23 cellular contexts compared by ENCODE assay signal in the genomic region with DNA sequence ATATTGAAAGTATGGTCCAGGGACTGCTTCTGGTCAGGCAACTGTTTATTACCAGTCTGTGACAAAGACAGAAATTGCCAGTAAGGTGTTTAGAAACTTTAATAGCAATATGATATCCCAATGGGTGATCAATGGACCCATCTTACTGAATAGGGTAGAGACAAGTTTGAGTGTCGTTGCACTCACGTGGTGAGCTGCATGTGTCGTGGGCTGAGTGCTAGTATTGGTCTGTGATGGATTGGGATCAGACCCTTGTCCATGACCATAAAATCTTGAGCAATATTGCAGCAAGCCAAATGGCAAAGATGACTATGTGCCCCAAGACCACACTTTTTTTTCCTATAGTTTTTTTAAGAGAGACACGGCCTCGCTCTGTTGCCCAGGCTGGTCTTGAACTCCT.
DNase-seq lines count a peak whose midpoint lies in the region; ATAC-seq, FAIRE-seq and TF ChIP-seq lines count a peak whose summit lies in the region.
"Had no signal": no experiment of that assay in that cellular context is flagged by ENCODE, and none has a peak within 500 bp of the region (broad histone marks: within the 10 kb centered on the region; RNA-seq: fewer than 3 reads in every experiment).

No MANE protein-coding gene starts in this region.

- H3K9me3 ChIP-seq in GM12878 (replicated peaks; ENCODE audit: control insufficient read depth, insufficient read depth, low read length) (no peaks in the 10 kb centered on the region), subcutaneous abdominal adipose tissue (ENCODE audit: control insufficient read depth in 5 of 5, low read length in 5 of 5) (no peaks in the 10 kb centered on the region)
- H3K9me3 ChIP-seq: psoas muscle, upper lobe of left lung had no signal

- BruUV-seq in GM12878 (replicated peaks; lab: Mats Ljungman, UMichigan): no TSS peak

- H3K79me2 ChIP-seq in GM12878 (ENCODE audit: control insufficient read depth, insufficient read depth, low read length): no peaks in the 10 kb centered on the region

- WGBS in GM12878 (ENCODE audit: insufficient coverage, insufficient replicate concordance, low lambda C conversion rate, missing lambda C conversion rate): 89% methylated on average over 5 of the region's 5 CpGs

- H3K4me1 Mint-ChIP-seq in activated CD4-positive, alpha-beta T cell treated with anti-CD3 and anti-CD28 coated beads for 36 hours: peaks cover 35% of the 10 kb centered on the region

- H3K9me3 Mint-ChIP-seq in activated CD4-positive, alpha-beta T cell treated with anti-CD3 and anti-CD28 coated beads for 36 hours (ENCODE audit: low read depth): peaks cover 2% of the 10 kb centered on the region
- H3K9me3 Mint-ChIP-seq: brain had no signal

- H3K4me2 ChIP-seq in GM12878 (ENCODE audit: control insufficient read depth, insufficient read depth): peak overlapping the region; percentile 68

- no peak for FAIRE-seq in GM12878 (lab: Jason Lieb, UNC)
- FAIRE-seq: A204.1, GM12892, islet of Langerhans had no signal

- POLR2A ChIA-PET in activated CD4-positive, alpha-beta T cell treated with anti-CD3 and anti-CD28 coated beads for 36 hours (lab: Charles Lee): interaction anchor here (1.5 kb wide), 1 partner anchor 254 kb away, joined by 7 read pairs; no protein-coding TSS in a partner anchor
- POLR2A ChIA-PET in GM12878 (lab: Charles Lee): interaction anchor here (0.7 kb wide), 1 partner anchor 26 kb away, joined by 4 read pairs; no protein-coding TSS in a partner anchor

- TF ChIP-seq CTCF in GM12878 (IDR thresholded peaks at IDR 0.05 in 2 of 3, conservative IDR thresholded peaks at IDR 0.05 in 1 of 3; ENCODE audit: control insufficient read depth in 2 of 3, extremely low read depth in 1 of 3, insufficient read depth in 1 of 3, low read depth in 3 of 3, low read length in 3 of 3): no peak

- no peak for TF ChIP-seq RAD21 in GM12878 (IDR thresholded peaks at IDR 0.05; ENCODE audit: insufficient read depth, low read depth, low read length)

- peak overlapping the region; percentile 87 for H3K27ac Mint-ChIP-seq in activated CD4-positive, alpha-beta T cell treated with anti-CD3 and anti-CD28 coated beads for 36 hours
- H3K27ac Mint-ChIP-seq: B cell had no signal

- DNase-seq in activated CD4-positive, alpha-beta T cell treated with anti-CD3 and anti-CD28 coated beads for 36 hours: peak; percentile 49
- DNase-seq in activated CD4-positive, alpha-beta T cell treated with anti-CD3 and anti-CD28 coated beads for 1 hour: no peak
- DNase-seq in stimulated activated CD4-positive, alpha-beta T cell treated with anti-CD3 and anti-CD28 coated beads, Interleukin-12 subunit alpha, Interleukin-12 subunit beta, amount 100 ng/mL, for 48 hours (ENCODE audit: low read depth in 2 of 3, low spot score in 1 of 3): peak; percentile 24 to 40 (median 27)
- no peak for DNase-seq in stimulated activated CD4-positive, alpha-beta T cell treated with anti-CD3 and anti-CD28 coated beads, Interleukin-2, amount 100 ng/mL, for 48 hours
- DNase-seq in GM12878 (ENCODE audit: low read depth, low spot score) (no peak), AG08395 (ENCODE audit: low spot score) (no peak)
- no peak for DNase-seq in activated effector memory CD4-positive, alpha-beta T cell treated with anti-CD3 and anti-CD28 coated beads, Interleukin-2, amount 50 U/mL, for 16 hours
- DNase-seq: COR-L47; DMS79 treated with DMSO at 0.1 percent for 48 hours; effector memory CD4-positive, alpha-beta T cell; NCI-H1105 treated with DMSO at 0.1 percent for 48 hours; NCI-H2029 treated with DMSO at 0.1 percent for 48 hours; NCI-H446; psoas muscle; SHP77 treated with DMSO at 0.1 percent for 48 hours; upper lobe of left lung had no signal

- SMC1A ChIA-PET in GM12878 (lab: Charles Lee; ENCODE audit: uncharacterized antibody, unreplicated experiment): interaction anchor here (2.2 kb wide), 1 partner anchor 13 kb away, joined by 9 read pairs; no protein-coding TSS in a partner anchor

- no peak overlapping the region for H2AFZ ChIP-seq in GM12878 (ENCODE audit: control insufficient read depth, low read depth, low read length)

- H3K4me1 ChIP-seq in GM12878 (ENCODE audit: control insufficient read depth, insufficient read depth, low read length): peaks cover 25% of the 10 kb centered on the region
- H3K4me1 ChIP-seq in subcutaneous abdominal adipose tissue (ENCODE audit: control insufficient read depth in 5 of 5, insufficient read depth in 5 of 5, low read length in 5 of 5): peaks cover 0 to 7% (median 0%) of the 10 kb centered on the region in 5 donors
- H3K4me1 ChIP-seq: psoas muscle had no signal

- H3K27ac ChIP-seq in GM12878 (ENCODE audit: control insufficient read depth, insufficient read depth) (peak overlapping the region; percentile 74), subcutaneous abdominal adipose tissue (ENCODE audit: low read depth, low read length) (peak overlapping the region; percentile 23)
- H3K27ac ChIP-seq: psoas muscle, skin epidermis, upper lobe of left lung had no signal

- H3K36me3 Mint-ChIP-seq in activated CD4-positive, alpha-beta T cell treated with anti-CD3 and anti-CD28 coated beads for 36 hours (ENCODE audit: low read depth): no peaks in the 10 kb centered on the region
- H3K36me3 Mint-ChIP-seq: brain had no signal

- no peak for TF ChIP-seq EP300 in GM12878 (IDR thresholded peaks at IDR 0.05; ENCODE audit: borderline replicate concordance in 1 of 2, control insufficient read depth in 1 of 2, low read depth in 2 of 2, low read length in 2 of 2)

- H3K36me3 ChIP-seq in GM12878 (ENCODE audit: control insufficient read depth in 2 of 2, insufficient read depth in 2 of 2, low read length in 1 of 2) (no peaks in the 10 kb centered on the region), subcutaneous abdominal adipose tissue (ENCODE audit: control insufficient read depth in 5 of 5, insufficient read depth in 5 of 5, low read length in 5 of 5) (peaks cover 3 to 13% (median 8%) of the 10 kb centered on the region in 5 donors)
- H3K36me3 ChIP-seq: upper lobe of left lung had no signal

- peak; percentile 52 for ATAC-seq in activated CD4-positive, alpha-beta T cell treated with anti-CD3 and anti-CD28 coated beads for 36 hours
- peak; percentile 9 for ATAC-seq in GM12878

- H3K27me3 ChIP-seq in GM12878 (replicated peaks in 1 of 2; ENCODE audit: control insufficient read depth in 2 of 2, insufficient read depth in 2 of 2, low read length in 1 of 2): no peaks in the 10 kb centered on the region
- no peaks in the 10 kb centered on the region for H3K27me3 ChIP-seq in subcutaneous abdominal adipose tissue (ENCODE audit: control insufficient read depth in 5 of 5, insufficient read depth in 4 of 5, low read length in 5 of 5)
- H3K27me3 ChIP-seq: upper lobe of left lung had no signal

- peak overlapping the region; percentile 9; the same call in 1 of the 2 replicates for H3K4me3 ChIP-seq in GM12878
- no peak overlapping the region for H3K4me3 ChIP-seq in subcutaneous abdominal adipose tissue (ENCODE audit: low read depth in 1 of 5, low read length in 5 of 5)
- H3K4me3 ChIP-seq: psoas muscle, skin epidermis, upper lobe of left lung had no signal

- no peaks in the 10 kb centered on the region for H4K20me1 ChIP-seq in GM12878 (ENCODE audit: control insufficient read depth, insufficient read depth)

- no peak overlapping the region for H3K9ac ChIP-seq in GM12878 (ENCODE audit: control insufficient read depth, insufficient read depth, low read length)
- H3K9ac ChIP-seq in subcutaneous abdominal adipose tissue (ENCODE audit: low read length in 5 of 5): no peak overlapping the region

- CTCF ChIA-PET in activated CD4-positive, alpha-beta T cell treated with anti-CD3 and anti-CD28 coated beads for 36 hours (lab: Charles Lee): interaction anchor here (0.6 to 2.0 kb wide), 3 partner anchors 11 to 291 kb away, joined by 3 to 8 read pairs (median 3); no protein-coding TSS in a partner anchor
- CTCF ChIA-PET in GM12878 (lab: Yijun Ruan, JAX): interaction anchor here (1.2 to 1.8 kb wide), 2 partner anchors 9 to 11 kb away, joined by 4 to 5 read pairs; no protein-coding TSS in a partner anchor

- in situ Hi-C loops in GM12878 (cut with MboI): loop anchor here (25.0 kb wide), 1 partner anchor 718 kb away; no protein-coding TSS in a partner anchor

- H3K27me3 Mint-ChIP-seq in activated CD4-positive, alpha-beta T cell treated with anti-CD3 and anti-CD28 coated beads for 36 hours: peaks cover 6% of the 10 kb centered on the region
- H3K27me3 Mint-ChIP-seq: B cell had no signal

- no peak overlapping the region for H3K4me3 Mint-ChIP-seq in activated CD4-positive, alpha-beta T cell treated with anti-CD3 and anti-CD28 coated beads for 36 hours
- H3K4me3 Mint-ChIP-seq: B cell, brain had no signal

- TF ChIP-seq POLR2A in GM12878 (IDR thresholded peaks at IDR 0.05; ENCODE audit: low read depth, low read length): no peak

- intact Hi-C loops in activated CD4-positive, alpha-beta T cell treated with anti-CD3 and anti-CD28 coated beads for 36 hours (cut with DNase I, micrococcal nuclease): loop anchor here (2.0 kb wide), 5 partner anchors 40 to 362 kb away; a partner anchor contains a TSS
- intact Hi-C loops in GM12878 (cut with micrococcal nuclease; ENCODE audit: unreplicated experiment): loop anchor here (10.0 kb wide), 1 partner anchor 730 kb away; no protein-coding TSS in a partner anchor

- RAD21 ChIA-PET in GM12878 (lab: Charles Lee; ENCODE audit: unreplicated experiment): interaction anchor here (0.7 to 1.8 kb wide), 4 partner anchors 9 to 289 kb away, joined by 3 to 6 read pairs (median 3); no protein-coding TSS in a partner anchor

Comparison
In these comparisons a context has a peak if more than half of its experiments do, and no peak if none do; other contexts are left out.
1. DNase-seq: peak in activated CD4-positive, alpha-beta T cell treated with anti-CD3 and anti-CD28 coated beads for 36 hours (single experiment) and stimulated activated CD4-positive, alpha-beta T cell treated with anti-CD3 and anti-CD28 coated beads, Interleukin-12 subunit alpha, Interleukin-12 subunit beta, amount 100 ng/mL, for 48 hours (3 of 3); none in activated CD4-positive, alpha-beta T cell treated with anti-CD3 and anti-CD28 coated beads for 1 hour (single experiment), stimulated activated CD4-positive, alpha-beta T cell treated with anti-CD3 and anti-CD28 coated beads, Interleukin-2, amount 100 ng/mL, for 48 hours (0 of 2), GM12878 (single experiment), activated effector memory CD4-positive, alpha-beta T cell treated with anti-CD3 and anti-CD28 coated beads, Interleukin-2, amount 50 U/mL, for 16 hours (single experiment) and AG08395 (single experiment).